ENCODE assay signal across 9 cellular contexts in genomic region chr18:13530879-13531387, GRCh38.
A peak's percentile ranks its signal among the peaks of the same experiment; 100 is the strongest.
DNase-seq lines count a peak whose midpoint lies in the region; ATAC-seq and TF ChIP-seq lines count a peak whose summit lies in the region.
"Had no signal": no experiment of that assay in that cellular context is flagged by ENCODE, and none has a peak within 500 bp of the region (broad histone marks: within the 10 kb centered on the region; RNA-seq: fewer than 3 reads in every experiment).

No MANE protein-coding gene starts in this region.

- H3K36me3 ChIP-seq in cardiac muscle cell (no peaks in the 10 kb centered on the region), psoas muscle (ENCODE audit: insufficient read depth in 1 of 2, low read depth in 1 of 2) (no peaks in the 10 kb centered on the region)
- H3K36me3 ChIP-seq: SJCRH30 had no signal

- H3K4me1 ChIP-seq in cardiac muscle cell (ENCODE audit: low read depth) (no peaks in the 10 kb centered on the region), psoas muscle (peaks cover 8% of the 10 kb centered on the region)
- H3K4me1 ChIP-seq: SJCRH30 had no signal

- no peaks in the 10 kb centered on the region for H3K36me3 Mint-ChIP-seq in HFFc6 (ENCODE audit: low read depth)
- no peaks in the 10 kb centered on the region for H3K36me3 Mint-ChIP-seq in activated CD4-positive, alpha-beta memory T cell treated with anti-CD3 and anti-CD28 coated beads for 36 hours

- DNase-seq in COR-L47 (lab: John Stamatoyannopoulos, UW) (peak; percentile 40), HFFc6 (no peak), cardiac muscle cell (ENCODE audit: low read depth in 1 of 2, low spot score in 1 of 2) (peak; percentile 56 to 57), psoas muscle (peak; percentile 67 to 83), NCI-H446 treated with DMSO at 0.1 percent for 48 hours (lab: John Stamatoyannopoulos, UW) (no peak), SK-N-DZ (ENCODE audit: low spot score) (no peak)
- DNase-seq in activated CD4-positive, alpha-beta memory T cell treated with anti-CD3 and anti-CD28 coated beads for 36 hours = peak; percentile 35

- ATAC-seq in psoas muscle (peak; percentile 93 to 95 (median 94)), GM18868 (IDR thresholded peaks at IDR 0.05; ENCODE audit: unreplicated experiment) (no peak)

- CTCF ChIA-PET in activated CD4-positive, alpha-beta memory T cell treated with anti-CD3 and anti-CD28 coated beads for 36 hours (lab: Charles Lee) = interaction anchor here (1.7 kb wide), 1 partner anchor 315 kb away, joined by 9 read pairs; no protein-coding TSS in a partner anchor

- WGBS in psoas muscle, 3 donors = 48 to 68% (median 57%) methylated on average over 7 of the region's 7 CpGs

- intact Hi-C loops in activated CD4-positive, alpha-beta memory T cell treated with anti-CD3 and anti-CD28 coated beads for 36 hours (cut with micrococcal nuclease) = loop anchor here (5.0 kb wide), 1 partner anchor 314 kb away; the partner anchor contains the start of gene LDLRAD4
- intact Hi-C loops in psoas muscle (cut with DNase I) = loop anchor here (2.0 to 5.0 kb wide), 4 partner anchors 74 to 314 kb away; partner anchors contain the start of gene LDLRAD4 (in 1 of the 2)

- no peak overlapping the region for H3K4me3 Mint-ChIP-seq in HFFc6
- H3K4me3 Mint-ChIP-seq in activated CD4-positive, alpha-beta memory T cell treated with anti-CD3 and anti-CD28 coated beads for 36 hours = no peak overlapping the region

- no peak overlapping the region for H3K4me3 ChIP-seq in cardiac muscle cell
- H3K4me3 ChIP-seq in psoas muscle = no peak overlapping the region
- H3K4me3 ChIP-seq: SJCRH30 had no signal

- POLR2A ChIA-PET in activated CD4-positive, alpha-beta memory T cell treated with anti-CD3 and anti-CD28 coated beads for 36 hours (lab: Charles Lee) = interaction anchor here (0.5 kb wide), 1 partner anchor 105 kb away, joined by 4 read pairs; no protein-coding TSS in a partner anchor

- no peaks in the 10 kb centered on the region for H3K9me3 ChIP-seq in cardiac muscle cell (ENCODE audit: low read depth)
- H3K9me3 ChIP-seq in psoas muscle = no peaks in the 10 kb centered on the region
- H3K9me3 ChIP-seq: SJCRH30 had no signal

- H3K27ac ChIP-seq in cardiac muscle cell (no peak overlapping the region), psoas muscle (no peak overlapping the region)
- H3K27ac ChIP-seq: SJCRH30 had no signal

- H3K9me3 Mint-ChIP-seq in HFFc6 = peaks cover 13% of the 10 kb centered on the region; the same call in 1 of the 2 replicates
- no peaks in the 10 kb centered on the region for H3K9me3 Mint-ChIP-seq in activated CD4-positive, alpha-beta memory T cell treated with anti-CD3 and anti-CD28 coated beads for 36 hours

- no peaks in the 10 kb centered on the region for H3K4me1 Mint-ChIP-seq in HFFc6 (ENCODE audit: low read depth)
- H3K4me1 Mint-ChIP-seq in activated CD4-positive, alpha-beta memory T cell treated with anti-CD3 and anti-CD28 coated beads for 36 hours (ENCODE audit: low read depth) = peaks cover 24% of the 10 kb centered on the region

- no peak overlapping the region for H3K27ac Mint-ChIP-seq in HFFc6
- no peak overlapping the region for H3K27ac Mint-ChIP-seq in activated CD4-positive, alpha-beta memory T cell treated with anti-CD3 and anti-CD28 coated beads for 36 hours

- TF ChIP-seq CTCF in HFFc6 (IDR thresholded peaks at IDR 0.05) (peak; percentile 32; the same call in 1 of the 2 replicates), cardiac muscle cell (IDR thresholded peaks at IDR 0.05; ENCODE audit: low read depth, low read length) (peak; percentile 51), psoas muscle (IDR thresholded peaks at IDR 0.05) (peak; percentile 74)

- H3K27me3 ChIP-seq in cardiac muscle cell (no peaks in the 10 kb centered on the region), psoas muscle (ENCODE audit: insufficient read depth in 3 of 3, low read length in 2 of 3) (no peaks in the 10 kb centered on the region)
- H3K27me3 ChIP-seq: SJCRH30 had no signal

- peaks cover 7% of the 10 kb centered on the region for H3K27me3 Mint-ChIP-seq in HFFc6 (ENCODE audit: insufficient read depth)
- no peaks in the 10 kb centered on the region for H3K27me3 Mint-ChIP-seq in activated CD4-positive, alpha-beta memory T cell treated with anti-CD3 and anti-CD28 coated beads for 36 hours

Comparison
In these comparisons a context has a peak if more than half of its experiments do, and no peak if none do; other contexts are left out.
1. DNase-seq: peak in COR-L47 (single experiment), activated CD4-positive, alpha-beta memory T cell treated with anti-CD3 and anti-CD28 coated beads for 36 hours (single experiment), cardiac muscle cell (2 of 2) and psoas muscle (2 of 2); none in HFFc6 (single experiment), NCI-H446 treated with DMSO at 0.1 percent for 48 hours (single experiment) and SK-N-DZ (single experiment).
2. Peak in every context shown above with its lines, with median percentiles within 50 percentile points of each other: CTCF ChIP-seq.